Comparison of ENCODE assay signal across 1 cellular context in the genomic region with DNA sequence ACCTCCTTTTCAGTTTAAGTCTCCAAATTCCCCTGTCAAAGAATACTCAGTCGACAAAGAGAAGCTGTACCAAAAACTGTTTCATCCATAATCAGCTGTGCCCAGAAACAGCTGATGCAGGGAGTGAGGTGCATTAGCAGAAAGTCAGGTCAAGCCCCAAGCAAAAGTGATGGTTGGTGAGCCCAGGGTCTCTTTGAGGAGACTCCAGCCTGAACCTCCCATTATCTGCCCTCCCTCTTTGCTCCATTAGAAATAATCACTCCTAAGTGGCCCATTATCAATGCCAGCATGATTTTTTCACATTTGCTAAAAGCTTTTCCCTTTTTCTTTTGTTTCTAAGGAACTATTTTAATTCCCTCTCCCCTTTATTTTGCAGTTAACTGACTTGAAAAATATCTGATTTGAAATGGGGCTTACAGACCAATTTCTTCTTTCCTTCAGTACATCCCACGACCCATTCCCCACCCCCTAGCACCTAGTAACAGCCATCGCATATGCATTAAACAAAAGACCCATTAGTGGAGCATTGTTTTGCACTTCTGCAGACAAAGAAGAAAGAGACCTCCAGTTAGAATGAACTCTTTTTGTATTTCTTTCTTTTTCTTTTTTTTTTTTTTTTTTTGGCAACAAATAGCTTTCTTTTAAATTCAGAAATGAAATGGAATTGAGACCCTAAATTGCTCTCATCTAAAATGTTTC.
TF ChIP-seq lines count a peak whose summit lies in the region.

No MANE protein-coding gene starts in this region.

TF ChIP-seq in WTC11, 78 proteins besides CTCF, POLR2A, EP300 and RAD21 (continued from another document):
- TF ChIP-seq, protein P1, sequence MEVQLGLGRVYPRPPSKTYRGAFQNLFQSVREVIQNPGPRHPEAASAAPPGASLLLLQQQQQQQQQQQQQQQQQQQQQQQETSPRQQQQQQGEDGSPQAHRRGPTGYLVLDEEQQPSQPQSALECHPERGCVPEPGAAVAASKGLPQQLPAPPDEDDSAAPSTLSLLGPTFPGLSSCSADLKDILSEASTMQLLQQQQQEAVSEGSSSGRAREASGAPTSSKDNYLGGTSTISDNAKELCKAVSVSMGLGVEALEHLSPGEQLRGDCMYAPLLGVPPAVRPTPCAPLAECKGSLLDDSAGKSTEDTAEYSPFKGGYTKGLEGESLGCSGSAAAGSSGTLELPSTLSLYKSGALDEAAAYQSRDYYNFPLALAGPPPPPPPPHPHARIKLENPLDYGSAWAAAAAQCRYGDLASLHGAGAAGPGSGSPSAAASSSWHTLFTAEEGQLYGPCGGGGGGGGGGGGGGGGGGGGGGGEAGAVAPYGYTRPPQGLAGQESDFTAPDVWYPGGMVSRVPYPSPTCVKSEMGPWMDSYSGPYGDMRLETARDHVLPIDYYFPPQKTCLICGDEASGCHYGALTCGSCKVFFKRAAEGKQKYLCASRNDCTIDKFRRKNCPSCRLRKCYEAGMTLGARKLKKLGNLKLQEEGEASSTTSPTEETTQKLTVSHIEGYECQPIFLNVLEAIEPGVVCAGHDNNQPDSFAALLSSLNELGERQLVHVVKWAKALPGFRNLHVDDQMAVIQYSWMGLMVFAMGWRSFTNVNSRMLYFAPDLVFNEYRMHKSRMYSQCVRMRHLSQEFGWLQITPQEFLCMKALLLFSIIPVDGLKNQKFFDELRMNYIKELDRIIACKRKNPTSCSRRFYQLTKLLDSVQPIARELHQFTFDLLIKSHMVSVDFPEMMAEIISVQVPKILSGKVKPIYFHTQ (CRISPR knock-in tag; IDR thresholded peaks at IDR 0.05) = no peak
- TF ChIP-seq, protein P2, sequence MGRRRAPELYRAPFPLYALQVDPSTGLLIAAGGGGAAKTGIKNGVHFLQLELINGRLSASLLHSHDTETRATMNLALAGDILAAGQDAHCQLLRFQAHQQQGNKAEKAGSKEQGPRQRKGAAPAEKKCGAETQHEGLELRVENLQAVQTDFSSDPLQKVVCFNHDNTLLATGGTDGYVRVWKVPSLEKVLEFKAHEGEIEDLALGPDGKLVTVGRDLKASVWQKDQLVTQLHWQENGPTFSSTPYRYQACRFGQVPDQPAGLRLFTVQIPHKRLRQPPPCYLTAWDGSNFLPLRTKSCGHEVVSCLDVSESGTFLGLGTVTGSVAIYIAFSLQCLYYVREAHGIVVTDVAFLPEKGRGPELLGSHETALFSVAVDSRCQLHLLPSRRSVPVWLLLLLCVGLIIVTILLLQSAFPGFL (CRISPR knock-in tag; IDR thresholded peaks at IDR 0.05; ENCODE audit: borderline replicate concordance) = no peak
- TF ChIP-seq OVOL2 (CRISPR knock-in tag; IDR thresholded peaks at IDR 0.05; ENCODE audit: borderline replicate concordance) (no peak), ZNF671 (CRISPR knock-in tag; IDR thresholded peaks at IDR 0.05) (no peak), IRF2 (CRISPR knock-in tag; IDR thresholded peaks at IDR 0.05; ENCODE audit: borderline replicate concordance, low read depth) (no peak), RELA (CRISPR knock-in tag; IDR thresholded peaks at IDR 0.05; ENCODE audit: borderline replicate concordance) (no peak)
- TF ChIP-seq, protein P3, sequence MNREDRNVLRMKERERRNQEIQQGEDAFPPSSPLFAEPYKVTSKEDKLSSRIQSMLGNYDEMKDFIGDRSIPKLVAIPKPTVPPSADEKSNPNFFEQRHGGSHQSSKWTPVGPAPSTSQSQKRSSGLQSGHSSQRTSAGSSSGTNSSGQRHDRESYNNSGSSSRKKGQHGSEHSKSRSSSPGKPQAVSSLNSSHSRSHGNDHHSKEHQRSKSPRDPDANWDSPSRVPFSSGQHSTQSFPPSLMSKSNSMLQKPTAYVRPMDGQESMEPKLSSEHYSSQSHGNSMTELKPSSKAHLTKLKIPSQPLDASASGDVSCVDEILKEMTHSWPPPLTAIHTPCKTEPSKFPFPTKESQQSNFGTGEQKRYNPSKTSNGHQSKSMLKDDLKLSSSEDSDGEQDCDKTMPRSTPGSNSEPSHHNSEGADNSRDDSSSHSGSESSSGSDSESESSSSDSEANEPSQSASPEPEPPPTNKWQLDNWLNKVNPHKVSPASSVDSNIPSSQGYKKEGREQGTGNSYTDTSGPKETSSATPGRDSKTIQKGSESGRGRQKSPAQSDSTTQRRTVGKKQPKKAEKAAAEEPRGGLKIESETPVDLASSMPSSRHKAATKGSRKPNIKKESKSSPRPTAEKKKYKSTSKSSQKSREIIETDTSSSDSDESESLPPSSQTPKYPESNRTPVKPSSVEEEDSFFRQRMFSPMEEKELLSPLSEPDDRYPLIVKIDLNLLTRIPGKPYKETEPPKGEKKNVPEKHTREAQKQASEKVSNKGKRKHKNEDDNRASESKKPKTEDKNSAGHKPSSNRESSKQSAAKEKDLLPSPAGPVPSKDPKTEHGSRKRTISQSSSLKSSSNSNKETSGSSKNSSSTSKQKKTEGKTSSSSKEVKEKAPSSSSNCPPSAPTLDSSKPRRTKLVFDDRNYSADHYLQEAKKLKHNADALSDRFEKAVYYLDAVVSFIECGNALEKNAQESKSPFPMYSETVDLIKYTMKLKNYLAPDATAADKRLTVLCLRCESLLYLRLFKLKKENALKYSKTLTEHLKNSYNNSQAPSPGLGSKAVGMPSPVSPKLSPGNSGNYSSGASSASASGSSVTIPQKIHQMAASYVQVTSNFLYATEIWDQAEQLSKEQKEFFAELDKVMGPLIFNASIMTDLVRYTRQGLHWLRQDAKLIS (CRISPR knock-in tag; IDR thresholded peaks at IDR 0.05; ENCODE audit: borderline replicate concordance) = no peak
- TF ChIP-seq, protein P4, sequence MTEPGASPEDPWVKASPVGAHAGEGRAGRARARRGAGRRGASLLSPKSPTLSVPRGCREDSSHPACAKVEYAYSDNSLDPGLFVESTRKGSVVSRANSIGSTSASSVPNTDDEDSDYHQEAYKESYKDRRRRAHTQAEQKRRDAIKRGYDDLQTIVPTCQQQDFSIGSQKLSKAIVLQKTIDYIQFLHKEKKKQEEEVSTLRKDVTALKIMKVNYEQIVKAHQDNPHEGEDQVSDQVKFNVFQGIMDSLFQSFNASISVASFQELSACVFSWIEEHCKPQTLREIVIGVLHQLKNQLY (CRISPR knock-in tag; IDR thresholded peaks at IDR 0.05) = no peak
- TF ChIP-seq, protein P5, sequence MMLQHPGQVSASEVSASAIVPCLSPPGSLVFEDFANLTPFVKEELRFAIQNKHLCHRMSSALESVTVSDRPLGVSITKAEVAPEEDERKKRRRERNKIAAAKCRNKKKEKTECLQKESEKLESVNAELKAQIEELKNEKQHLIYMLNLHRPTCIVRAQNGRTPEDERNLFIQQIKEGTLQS (CRISPR knock-in tag; conservative IDR thresholded peaks at IDR 0.05) = no peak
- TF ChIP-seq, protein P6, sequence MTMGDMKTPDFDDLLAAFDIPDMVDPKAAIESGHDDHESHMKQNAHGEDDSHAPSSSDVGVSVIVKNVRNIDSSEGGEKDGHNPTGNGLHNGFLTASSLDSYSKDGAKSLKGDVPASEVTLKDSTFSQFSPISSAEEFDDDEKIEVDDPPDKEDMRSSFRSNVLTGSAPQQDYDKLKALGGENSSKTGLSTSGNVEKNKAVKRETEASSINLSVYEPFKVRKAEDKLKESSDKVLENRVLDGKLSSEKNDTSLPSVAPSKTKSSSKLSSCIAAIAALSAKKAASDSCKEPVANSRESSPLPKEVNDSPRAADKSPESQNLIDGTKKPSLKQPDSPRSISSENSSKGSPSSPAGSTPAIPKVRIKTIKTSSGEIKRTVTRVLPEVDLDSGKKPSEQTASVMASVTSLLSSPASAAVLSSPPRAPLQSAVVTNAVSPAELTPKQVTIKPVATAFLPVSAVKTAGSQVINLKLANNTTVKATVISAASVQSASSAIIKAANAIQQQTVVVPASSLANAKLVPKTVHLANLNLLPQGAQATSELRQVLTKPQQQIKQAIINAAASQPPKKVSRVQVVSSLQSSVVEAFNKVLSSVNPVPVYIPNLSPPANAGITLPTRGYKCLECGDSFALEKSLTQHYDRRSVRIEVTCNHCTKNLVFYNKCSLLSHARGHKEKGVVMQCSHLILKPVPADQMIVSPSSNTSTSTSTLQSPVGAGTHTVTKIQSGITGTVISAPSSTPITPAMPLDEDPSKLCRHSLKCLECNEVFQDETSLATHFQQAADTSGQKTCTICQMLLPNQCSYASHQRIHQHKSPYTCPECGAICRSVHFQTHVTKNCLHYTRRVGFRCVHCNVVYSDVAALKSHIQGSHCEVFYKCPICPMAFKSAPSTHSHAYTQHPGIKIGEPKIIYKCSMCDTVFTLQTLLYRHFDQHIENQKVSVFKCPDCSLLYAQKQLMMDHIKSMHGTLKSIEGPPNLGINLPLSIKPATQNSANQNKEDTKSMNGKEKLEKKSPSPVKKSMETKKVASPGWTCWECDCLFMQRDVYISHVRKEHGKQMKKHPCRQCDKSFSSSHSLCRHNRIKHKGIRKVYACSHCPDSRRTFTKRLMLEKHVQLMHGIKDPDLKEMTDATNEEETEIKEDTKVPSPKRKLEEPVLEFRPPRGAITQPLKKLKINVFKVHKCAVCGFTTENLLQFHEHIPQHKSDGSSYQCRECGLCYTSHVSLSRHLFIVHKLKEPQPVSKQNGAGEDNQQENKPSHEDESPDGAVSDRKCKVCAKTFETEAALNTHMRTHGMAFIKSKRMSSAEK (CRISPR knock-in tag; IDR thresholded peaks at IDR 0.05; ENCODE audit: borderline replicate concordance) = no peak
